22 cellular contexts compared by ENCODE assay signal in genomic region chr4:135269125-135269772, GRCh38.
DNase-seq lines count a peak whose midpoint lies in the region; ATAC-seq and TF ChIP-seq lines count a peak whose summit lies in the region.
"Had no signal": no experiment of that assay in that cellular context is flagged by ENCODE, and none has a peak within 500 bp of the region (broad histone marks: within the 10 kb centered on the region; RNA-seq: fewer than 3 reads in every experiment).

No MANE protein-coding gene starts in this region.

- H3K27ac Mint-ChIP-seq in nephron: peak overlapping the region in 2 of 3 experiments; percentile 9 to 62
- H3K27ac Mint-ChIP-seq: activated naive CD4-positive, alpha-beta T cell treated with anti-CD3 and anti-CD28 coated beads, Interleukin-2, amount 50 U/mL, for 24 hours had no signal

- H3K79me2 ChIP-seq in Karpas-422 (ENCODE audit: low read length): no peaks in the 10 kb centered on the region

- no peaks in the 10 kb centered on the region for H3K36me3 Mint-ChIP-seq in nephron (ENCODE audit: low read depth)
- H3K36me3 Mint-ChIP-seq: activated naive CD4-positive, alpha-beta T cell treated with anti-CD3 and anti-CD28 coated beads, Interleukin-2, amount 50 U/mL, for 24 hours had no signal

- peaks cover 2% of the 10 kb centered on the region; the same call in 1 of the 2 replicates for H3K4me1 ChIP-seq in Karpas-422 (ENCODE audit: low read length)
- H3K4me1 ChIP-seq: Caco-2, tibial nerve had no signal

- H3K9me2 ChIP-seq in Karpas-422 (replicated peaks; ENCODE audit: insufficient read depth, low read length): no peaks in the 10 kb centered on the region

- no peaks in the 10 kb centered on the region for H3K9me3 Mint-ChIP-seq in nephron

- no peaks in the 10 kb centered on the region for H3K27me3 ChIP-seq in Karpas-422 (ENCODE audit: low read length)
- H3K27me3 ChIP-seq: tibial nerve had no signal

- no peak overlapping the region for H3K4me3 ChIP-seq in Karpas-422 (ENCODE audit: low read length)
- H3K4me3 ChIP-seq: tibial nerve had no signal

- no peak overlapping the region for H3K27ac ChIP-seq in Karpas-422 (ENCODE audit: low read length)
- H3K27ac ChIP-seq: tibial nerve had no signal

- ATAC-seq in GM18909 (IDR thresholded peaks at IDR 0.05; ENCODE audit: poor library complexity, unreplicated experiment) (peak; percentile 96), HG02759 (IDR thresholded peaks at IDR 0.05; ENCODE audit: unreplicated experiment) (peak; percentile 79), HG03354 (IDR thresholded peaks at IDR 0.05; ENCODE audit: poor library complexity, severe bottlenecking, unreplicated experiment) (peak; percentile 81), Right ventricle myocardium superior (ENCODE audit: poor library complexity) (no peak)
- ATAC-seq: left lobe of liver had no signal

- H3K9ac ChIP-seq in Karpas-422 (ENCODE audit: low read length): no peak overlapping the region

- H3K36me3 ChIP-seq in Karpas-422 (ENCODE audit: insufficient read depth, low read length): no peaks in the 10 kb centered on the region
- H3K36me3 ChIP-seq: tibial nerve had no signal

- H3K4me2 ChIP-seq in Karpas-422 (ENCODE audit: low read depth, low read length, poor library complexity, severe bottlenecking): no peak overlapping the region

- H2AFZ ChIP-seq in Karpas-422 (ENCODE audit: low read length): no peak overlapping the region

- intact Hi-C loops in Right ventricle myocardium superior (cut with DNase I): no loop called here

- H3K4me1 Mint-ChIP-seq in nephron: peaks cover 19% of the 10 kb centered on the region
- H3K4me1 Mint-ChIP-seq: activated naive CD4-positive, alpha-beta T cell treated with anti-CD3 and anti-CD28 coated beads, Interleukin-2, amount 50 U/mL, for 24 hours had no signal

- no peak overlapping the region for H3K4me3 Mint-ChIP-seq in nephron
- H3K4me3 Mint-ChIP-seq: activated naive CD4-positive, alpha-beta T cell treated with anti-CD3 and anti-CD28 coated beads, Interleukin-2, amount 50 U/mL, for 24 hours had no signal

- no peaks in the 10 kb centered on the region; the same call in 1 of the 2 replicates for H3K9me3 ChIP-seq in Karpas-422 (ENCODE audit: low read length)
- H3K9me3 ChIP-seq: Caco-2, tibial nerve had no signal

- DNase-seq in Karpas-422: no peak
- DNase-seq in EL: no peak
- DNase-seq in Right ventricle myocardium superior: no peak
- DNase-seq in NCI-H345 (lab: John Stamatoyannopoulos, UW): no peak
- DNase-seq: activated T-cell treated with anti-CD3 and anti-CD28 coated beads, Interleukin-2, amount 50 U/mL, for 1 hour; AML-193; Caco-2; cortex of kidney; foreskin melanocyte; GDM1; IMR-90; NCI-H1694 treated with DMSO at 0.1 percent for 48 hours; NCI-H226; stimulated activated naive CD4-positive, alpha-beta T cell; SW 1271 had no signal

- H3K27me3 Mint-ChIP-seq in nephron (ENCODE audit: low read depth): no peaks in the 10 kb centered on the region
- H3K27me3 Mint-ChIP-seq: activated naive CD4-positive, alpha-beta T cell treated with anti-CD3 and anti-CD28 coated beads, Interleukin-2, amount 50 U/mL, for 24 hours had no signal

- TF ChIP-seq CTCF in nephron (IDR thresholded peaks at IDR 0.05; ENCODE audit: unreplicated experiment in 3 of 3): no peak

- no peaks in the 10 kb centered on the region for H4K20me1 ChIP-seq in Karpas-422 (ENCODE audit: insufficient read depth, low read depth, low read length)
